In the genomic region with DNA sequence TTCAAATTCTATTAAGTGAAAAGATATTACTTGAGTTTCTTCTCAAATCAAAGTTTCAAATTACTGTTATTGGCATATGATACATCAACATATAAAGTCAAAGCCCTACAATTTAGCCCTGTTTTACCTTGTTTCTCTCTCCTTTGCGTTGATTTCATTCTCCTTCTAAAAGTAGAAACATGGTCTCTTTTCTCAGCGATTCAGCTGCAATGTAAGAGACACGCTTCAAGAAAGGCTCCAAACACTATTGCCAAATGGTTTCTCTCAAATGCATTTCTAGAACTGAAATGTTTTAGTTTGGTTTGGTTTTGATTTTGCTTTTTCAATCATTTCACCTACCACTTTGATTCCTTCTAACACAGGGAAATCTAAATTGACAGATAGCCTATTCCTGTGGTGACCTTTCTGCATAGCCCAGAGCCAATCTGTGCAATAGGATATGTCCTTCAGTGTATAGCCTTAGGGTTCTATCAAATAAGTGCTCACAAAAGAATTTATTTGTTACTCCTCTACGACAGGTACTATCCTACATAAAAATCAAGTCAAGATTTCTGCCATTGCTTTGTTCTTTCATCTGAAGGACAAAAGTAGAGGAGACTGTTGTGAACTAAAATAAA, we compare ENCODE assay signal across 7 cellular contexts. TPM values are rescaled to one million over a fixed set of nuclear protein-coding genes. Genes with fewer than 3 reads are reported as not detected.
"Had no signal": no experiment of that assay in that cellular context is flagged by ENCODE, and none has a peak within 500 bp of the region (broad histone marks: within the 10 kb centered on the region; RNA-seq: fewer than 3 reads in every experiment).

No MANE protein-coding gene starts in this region.

- H2AFZ ChIP-seq: GM23338 had no signal

- H3K27ac Mint-ChIP-seq: GM23338, H9, HFFc6 had no signal

- H3K4me3 ChIP-seq: GM23338, K562 had no signal

- ATAC-seq: GM23338, K562 had no signal

- H3K4me3 Mint-ChIP-seq: GM23338, H9, HFFc6 had no signal

- H3K4me1 Mint-ChIP-seq: GM23338, H9 had no signal

- H3K9me3 Mint-ChIP-seq: GM23338, HFFc6 had no signal

- H3K4me2 ChIP-seq: GM23338 had no signal

- DNase-seq: H9, HCEC 1CT, HFFc6, IMR-90 had no signal

RNA-seq across cellular contexts. Expression of a gene that starts 47.3 kb away (rescaled TPM):
- total RNA-seq: HFFc6, HT-29, K562 had no signal
